Comparison of ENCODE assay signal across 8 cellular contexts in genomic region chr7:5423844-5424688, GRCh38. TPM values are rescaled to one million over a fixed set of nuclear protein-coding genes. Genes with fewer than 3 reads are reported as not detected.
DNase-seq lines count a peak whose midpoint lies in the region; ATAC-seq and TF ChIP-seq lines count a peak whose summit lies in the region.

No MANE protein-coding gene starts in this region.

- no peak for TF ChIP-seq CTCF in GM12864 (IDR thresholded peaks at IDR 0.05; ENCODE audit: low read depth, low read length, missing control alignments)

- DNase-seq in A172 (ENCODE audit: low spot score), result peak; percentile 99
- DNase-seq in GM12864 (ENCODE audit: low read depth), result no peak
- DNase-seq in NCI-H146 (lab: John Stamatoyannopoulos, UW), result peak; percentile 97
- peak; percentile 99 for DNase-seq in SKM-1 treated with dmso at 0.1 percent for 144 hours (lab: John Stamatoyannopoulos, UW; ENCODE audit: unreplicated experiment)
- peak; percentile 99 for DNase-seq in cerebellar cortex (ENCODE audit: low spot score)
- DNase-seq in iPS-NIHi7 (ENCODE audit: extremely low spot score), result peak; percentile 79
- peak; percentile 96 for DNase-seq in sciatic nerve (ENCODE audit: low spot score)

- intact Hi-C loops in sciatic nerve (cut with DNase I), result no loop called here

- H3K4me3 ChIP-seq in GM12864 (ENCODE audit: low read depth, low read length), result peak overlapping the region; percentile 11; the same call in 1 of the 2 replicates

- ATAC-seq in sciatic nerve, result peak; percentile 52
- ATAC-seq in GM21381 (IDR thresholded peaks at IDR 0.05; ENCODE audit: unreplicated experiment), result no peak

RNA-seq across cellular contexts. Expression of gene TNRC18, which starts 0.4 kb away (rescaled TPM):
- total RNA-seq in A172 (2014; rRNA removed; shearing (Covaris generic)), result 15.0 and 17.4 TPM in 2 replicates
- 107 TPM for total RNA-seq in sciatic nerve
